Comparison of ENCODE assay signal across 8 cellular contexts in genomic region chr10:29681700-29682444, GRCh38.
DNase-seq lines count a peak whose midpoint lies in the region; ATAC-seq lines count a peak whose summit lies in the region.

No MANE protein-coding gene starts in this region.

- no peaks in the 10 kb centered on the region for H3K36me3 Mint-ChIP-seq in stimulated activated effector memory CD8-positive, alpha-beta T cell treated with anti-CD3 and anti-CD28 coated beads, Interleukin-12 subunit alpha, Interleukin-12 subunit beta, amount 100 ng/mL, for 72 hours

- H3K4me3 Mint-ChIP-seq in stimulated activated effector memory CD8-positive, alpha-beta T cell treated with anti-CD3 and anti-CD28 coated beads, Interleukin-12 subunit alpha, Interleukin-12 subunit beta, amount 100 ng/mL, for 72 hours, result peak overlapping the region; percentile 45

- peak overlapping the region; percentile 78 for H3K27ac Mint-ChIP-seq in stimulated activated effector memory CD8-positive, alpha-beta T cell treated with anti-CD3 and anti-CD28 coated beads, Interleukin-12 subunit alpha, Interleukin-12 subunit beta, amount 100 ng/mL, for 72 hours

- peaks cover 3% of the 10 kb centered on the region for H3K9me3 Mint-ChIP-seq in stimulated activated effector memory CD8-positive, alpha-beta T cell treated with anti-CD3 and anti-CD28 coated beads, Interleukin-12 subunit alpha, Interleukin-12 subunit beta, amount 100 ng/mL, for 72 hours

- H3K4me1 Mint-ChIP-seq in stimulated activated effector memory CD8-positive, alpha-beta T cell treated with anti-CD3 and anti-CD28 coated beads, Interleukin-12 subunit alpha, Interleukin-12 subunit beta, amount 100 ng/mL, for 72 hours, result peaks cover 54% of the 10 kb centered on the region

- peak; percentile 64 for ATAC-seq in HG03432 (IDR thresholded peaks at IDR 0.05; ENCODE audit: unreplicated experiment)
- peak; percentile 95 for ATAC-seq in stimulated activated effector memory CD8-positive, alpha-beta T cell treated with anti-CD3 and anti-CD28 coated beads, Interleukin-12 subunit alpha, Interleukin-12 subunit beta, amount 100 ng/mL, for 72 hours
- ATAC-seq in HG02623 (IDR thresholded peaks at IDR 0.05; ENCODE audit: unreplicated experiment), result no peak

- DNase-seq in activated CD4-positive, alpha-beta T cell treated with anti-CD3 and anti-CD28 coated beads for 1 hour, result peak; percentile 32
- DNase-seq in foreskin melanocyte, result peak; percentile 24
- DNase-seq in stimulated activated effector memory CD8-positive, alpha-beta T cell treated with anti-CD3 and anti-CD28 coated beads, Interleukin-12 subunit alpha, Interleukin-12 subunit beta, amount 100 ng/mL, for 72 hours (ENCODE audit: low spot score in 2 of 2), result peak in 1 of 2 donors; percentile 55
- no peak for DNase-seq in iPS-NIHi7 (ENCODE audit: extremely low spot score)
- no peak for DNase-seq in NCI-H524 (lab: John Stamatoyannopoulos, UW)
- no peak for DNase-seq in NCI-H510A (lab: John Stamatoyannopoulos, UW)

Comparison
In these comparisons a context has a peak if more than half of its experiments do, and no peak if none do; other contexts are left out.
1. DNase-seq: peak in activated CD4-positive, alpha-beta T cell treated with anti-CD3 and anti-CD28 coated beads for 1 hour (single experiment) and foreskin melanocyte (single experiment); none in iPS-NIHi7 (single experiment), NCI-H524 (0 of 2) and NCI-H510A (single experiment).